8 cellular contexts compared by ENCODE assay signal in genomic region chr4:98260579-98261290, GRCh38. TPM values are rescaled to one million over a fixed set of nuclear protein-coding genes. Genes with fewer than 3 reads are reported as not detected.
DNase-seq lines count a peak whose midpoint lies in the region; ATAC-seq and TF ChIP-seq lines count a peak whose summit lies in the region.

No MANE protein-coding gene starts in this region.

- H3K9me3 ChIP-seq in left ventricle myocardium inferior (replicated peaks) (no peaks in the 10 kb centered on the region), prostate gland (no peaks in the 10 kb centered on the region)

- in situ Hi-C loops in GM13977 (cut with MboI; ENCODE audit: low pct_unique_long_range_greater_than_20kb, low sequenced_read_pairs, unreplicated experiment): no loop called here

- peaks cover 48% of the 10 kb centered on the region for H3K4me1 ChIP-seq in left ventricle myocardium inferior
- H3K4me1 ChIP-seq in prostate gland (replicated peaks): no peaks in the 10 kb centered on the region

- H3K4me3 ChIP-seq in left ventricle myocardium inferior: peak overlapping the region; percentile 86
- peak overlapping the region; percentile 74 to 83 for H3K4me3 ChIP-seq in prostate gland

- H3K27me3 ChIP-seq in left ventricle myocardium inferior (ENCODE audit: low read depth): no peaks in the 10 kb centered on the region
- H3K27me3 ChIP-seq in prostate gland (replicated peaks; ENCODE audit: insufficient read depth): no peaks in the 10 kb centered on the region

- no peaks in the 10 kb centered on the region for H3K36me3 ChIP-seq in left ventricle myocardium inferior
- H3K36me3 ChIP-seq in prostate gland: no peaks in the 10 kb centered on the region

- DNase-seq in GM13977 (ENCODE audit: low spot score) (peak; percentile 97), NCI-H128 (lab: John Stamatoyannopoulos, UW; ENCODE audit: unreplicated experiment) (peak; percentile 67), T follicular helper cell (ENCODE audit: low read depth) (peak; percentile 77), amniotic stem cell (lab: John Stamatoyannopoulos, UW) (peak; percentile 92), left ventricle myocardium inferior (peak; percentile 96), prostate gland (ENCODE audit: low spot score) (peak; percentile 94), ureter (ENCODE audit: low spot score) (peak; percentile 97)

- WGBS in prostate gland: under 1% methylated on average over 51 of the region's 59 CpGs

- TF ChIP-seq POLR2A in prostate gland (IDR thresholded peaks at IDR 0.05): peak; percentile 96

- ATAC-seq in HG02763 (IDR thresholded peaks at IDR 0.05; ENCODE audit: unreplicated experiment): peak; percentile 89

- no peak for TF ChIP-seq CTCF in GM13977 (IDR thresholded peaks at IDR 0.05; ENCODE audit: extremely low read depth, insufficient read depth, missing control alignments)
- no peak for TF ChIP-seq CTCF in left ventricle myocardium inferior (IDR thresholded peaks at IDR 0.05; ENCODE audit: borderline replicate concordance)
- TF ChIP-seq CTCF in prostate gland (IDR thresholded peaks at IDR 0.05): no peak

- peak overlapping the region; percentile 99 for H3K27ac ChIP-seq in left ventricle myocardium inferior (replicated peaks)
- peak overlapping the region; percentile 96 to 97 for H3K27ac ChIP-seq in prostate gland

- intact Hi-C loops in left ventricle myocardium inferior (cut with micrococcal nuclease): no loop called here
- intact Hi-C loops in prostate gland (cut with DNase I): loop anchor here (5.0 kb wide), 1 partner anchor 118 kb away; the partner anchor contains the start of gene STPG2

RNA-seq across cellular contexts. Expression of gene RAP1GDS1, which starts 0.4 kb away (rescaled TPM):
- total RNA-seq in left ventricle myocardium inferior (11.1 TPM), prostate gland (10 to 100 TPM; 16.5 to 34.5 TPM), ureter (56.7 TPM)

Comparison
In these comparisons a context has a peak if more than half of its experiments do, and no peak if none do; other contexts are left out.
1. Peak in every context shown above with its lines: DNase-seq, ATAC-seq, H3K4me3 ChIP-seq and H3K27ac ChIP-seq.